In genomic region chr2:139828011-139828410, GRCh38 we compare ENCODE assay signal across 2 cellular contexts.
TF ChIP-seq lines count a peak whose summit lies in the region.

No MANE protein-coding gene starts in this region.

TF ChIP-seq in GM23338, 12 proteins besides CTCF, POLR2A, EP300 and RAD21:
- TF ChIP-seq ZNF462 (CRISPR knock-in tag; IDR thresholded peaks at IDR 0.05) (peak; percentile 64; the same call in 1 of the 2 replicates), JUNB (IDR thresholded peaks at IDR 0.05; ENCODE audit: unreplicated experiment) (no peak)

TF ChIP-seq in WTC11, 78 proteins besides CTCF, POLR2A, EP300 and RAD21 (continued from another document):
- TF ChIP-seq ERG (CRISPR knock-in tag; IDR thresholded peaks at IDR 0.05) (no peak), GRHL2 (CRISPR knock-in tag; IDR thresholded peaks at IDR 0.05; ENCODE audit: insufficient replicate concordance, severe bottlenecking) (no peak), ZNF396 (CRISPR knock-in tag; IDR thresholded peaks at IDR 0.05; ENCODE audit: borderline replicate concordance) (no peak), ZNF263 (CRISPR knock-in tag; IDR thresholded peaks at IDR 0.05; ENCODE audit: low read depth) (no peak), CDX4 (CRISPR knock-in tag; IDR thresholded peaks at IDR 0.05; ENCODE audit: borderline replicate concordance) (no peak), CREM (CRISPR knock-in tag; IDR thresholded peaks at IDR 0.05) (no peak), PRDM15 (CRISPR knock-in tag; IDR thresholded peaks at IDR 0.05) (no peak), FOXK1 (CRISPR knock-in tag; IDR thresholded peaks at IDR 0.05) (no peak), TP53 (CRISPR knock-in tag; IDR thresholded peaks at IDR 0.05) (no peak)
